In the genomic region with DNA sequence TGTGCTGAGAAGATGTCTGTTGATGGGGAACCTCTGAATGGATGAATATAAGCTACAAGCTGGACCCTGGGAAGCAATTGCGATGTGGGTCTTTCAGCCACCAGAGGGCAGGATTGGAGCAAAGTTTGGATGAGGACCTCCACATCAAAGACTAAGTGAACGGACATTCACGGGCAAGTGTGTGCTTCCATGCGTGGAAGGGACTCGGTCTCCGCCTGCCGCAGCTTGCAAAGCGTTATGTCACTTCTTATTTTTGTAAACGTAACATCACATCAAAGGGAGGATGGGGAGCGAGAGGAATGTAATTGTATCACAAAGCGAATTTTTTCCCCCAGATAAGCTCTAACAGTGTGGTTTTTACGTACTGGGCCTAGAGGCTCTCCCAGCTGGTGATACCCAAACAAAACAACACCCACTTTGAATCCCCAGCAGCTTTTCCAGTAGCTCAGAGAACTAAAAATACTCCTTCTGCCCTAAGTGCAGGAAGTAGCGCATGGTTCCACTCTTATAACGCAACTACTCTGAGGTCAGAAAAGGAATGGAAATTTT, we compare ENCODE assay signal across 8 cellular contexts.
DNase-seq lines count a peak whose midpoint lies in the region; ATAC-seq and TF ChIP-seq lines count a peak whose summit lies in the region.

No MANE protein-coding gene starts in this region.

- no peaks in the 10 kb centered on the region for H3K9me3 ChIP-seq in Karpas-422 (ENCODE audit: low read length)

- peak; percentile 90 to 96 for TF ChIP-seq CTCF in GM23338 (conservative IDR thresholded peaks at IDR 0.05; ENCODE audit: low read depth in 2 of 2)

- H3K4me1 Mint-ChIP-seq in GM23338, result peaks cover 6% of the 10 kb centered on the region
- H3K4me1 Mint-ChIP-seq in activated naive CD4-positive, alpha-beta T cell treated with anti-CD3 and anti-CD28 coated beads for 36 hours (ENCODE audit: low read depth), result peaks cover 3% of the 10 kb centered on the region

- 0 out of 3 replicates have a peak, but pooled peaks cover 5% of the 10 kb centered on the region for H3K36me3 Mint-ChIP-seq in GM23338 (ENCODE audit: low read depth)
- no peaks in the 10 kb centered on the region for H3K36me3 Mint-ChIP-seq in activated naive CD4-positive, alpha-beta T cell treated with anti-CD3 and anti-CD28 coated beads for 36 hours (ENCODE audit: low read depth)

- DNase-seq in EL (peak; percentile 85), GM23338 (ENCODE audit: low spot score) (peak; percentile 85), Karpas-422 (peak; percentile 92), SHP77 (lab: John Stamatoyannopoulos, UW) (peak; percentile 48 to 75), globus pallidus (ENCODE audit: low spot score) (peak; percentile 82), nucleus accumbens (lab: John Stamatoyannopoulos, UW) (peak in 52 of 56 donors; percentile 14 to 93 (median 62)), superior temporal gyrus (ENCODE audit: extremely low spot score) (peak; percentile 97)
- peak; percentile 90 for DNase-seq in activated naive CD4-positive, alpha-beta T cell treated with anti-CD3 and anti-CD28 coated beads for 36 hours

- intact Hi-C loops in activated naive CD4-positive, alpha-beta T cell treated with anti-CD3 and anti-CD28 coated beads for 36 hours (cut with micrococcal nuclease), result loop anchor here (1.0 kb wide), 11 partner anchors 130 to 825 kb away; partner anchors contain the start of genes CCDC186 and FHIP2A

- ATAC-seq in GM23338, result peak; percentile 76

- CTCF ChIA-PET in activated naive CD4-positive, alpha-beta T cell treated with anti-CD3 and anti-CD28 coated beads for 36 hours (lab: Charles Lee), result interaction anchor here (0.5 to 2.6 kb wide), 70 partner anchors 8 to 826 kb away, joined by 3 to 62 read pairs (median 5); partner anchors contain the start of gene FHIP2A

- no peaks in the 10 kb centered on the region for H3F3A ChIP-seq in GM23338 (replicated peaks; ENCODE audit: low read depth)

- H4K20me1 ChIP-seq in GM23338 (replicated peaks; ENCODE audit: insufficient read depth), result no peaks in the 10 kb centered on the region
- H4K20me1 ChIP-seq in Karpas-422 (ENCODE audit: insufficient read depth, low read depth, low read length), result no peaks in the 10 kb centered on the region

- H3K4me2 ChIP-seq in GM23338, result peak overlapping the region; percentile 80
- H3K4me2 ChIP-seq in Karpas-422 (ENCODE audit: low read depth, low read length, poor library complexity, severe bottlenecking), result peak overlapping the region; percentile 84

- H3K27me3 Mint-ChIP-seq in GM23338 (ENCODE audit: insufficient read depth, low read depth, poor library complexity), result peaks cover 9% of the 10 kb centered on the region
- no peaks in the 10 kb centered on the region for H3K27me3 Mint-ChIP-seq in activated naive CD4-positive, alpha-beta T cell treated with anti-CD3 and anti-CD28 coated beads for 36 hours (ENCODE audit: low read depth)

- H3K9ac ChIP-seq in Karpas-422 (ENCODE audit: low read length), result peak overlapping the region; percentile 68

- H3K27me3 ChIP-seq in GM23338 (ENCODE audit: insufficient read depth), result no peaks in the 10 kb centered on the region
- H3K27me3 ChIP-seq in Karpas-422 (ENCODE audit: low read length), result no peaks in the 10 kb centered on the region

- no peak overlapping the region for H3K27ac Mint-ChIP-seq in GM23338
- no peak overlapping the region for H3K27ac Mint-ChIP-seq in activated naive CD4-positive, alpha-beta T cell treated with anti-CD3 and anti-CD28 coated beads for 36 hours

- H3K4me1 ChIP-seq in GM23338 (ENCODE audit: insufficient read depth), result no peaks in the 10 kb centered on the region
- peaks cover 8% of the 10 kb centered on the region for H3K4me1 ChIP-seq in Karpas-422 (ENCODE audit: low read length)

- peak overlapping the region; percentile 67 for H2AFZ ChIP-seq in GM23338
- H2AFZ ChIP-seq in Karpas-422 (ENCODE audit: low read length), result peak overlapping the region; percentile 97

- H3K4me3 Mint-ChIP-seq in GM23338, result peak overlapping the region; percentile 76
- H3K4me3 Mint-ChIP-seq in activated naive CD4-positive, alpha-beta T cell treated with anti-CD3 and anti-CD28 coated beads for 36 hours, result peak overlapping the region; percentile 81

- H3K4me3 ChIP-seq in GM23338 (peak overlapping the region; percentile 69), Karpas-422 (ENCODE audit: low read length) (peak overlapping the region; percentile 69)

- H3K9me2 ChIP-seq in GM23338 (ENCODE audit: insufficient read depth), result no peaks in the 10 kb centered on the region
- no peaks in the 10 kb centered on the region for H3K9me2 ChIP-seq in Karpas-422 (replicated peaks; ENCODE audit: insufficient read depth, low read length)

- H3K79me2 ChIP-seq in GM23338 (replicated peaks; ENCODE audit: insufficient read depth) (no peaks in the 10 kb centered on the region), Karpas-422 (ENCODE audit: low read length) (no peaks in the 10 kb centered on the region)

- no peak overlapping the region for H3K27ac ChIP-seq in GM23338 (ENCODE audit: low read depth)
- no peak overlapping the region for H3K27ac ChIP-seq in Karpas-422 (ENCODE audit: low read length)

- H3K9me3 Mint-ChIP-seq in GM23338, result no peaks in the 10 kb centered on the region
- H3K9me3 Mint-ChIP-seq in activated naive CD4-positive, alpha-beta T cell treated with anti-CD3 and anti-CD28 coated beads for 36 hours, result no peaks in the 10 kb centered on the region

- H3K36me3 ChIP-seq in GM23338 (ENCODE audit: insufficient read depth) (no peaks in the 10 kb centered on the region), Karpas-422 (ENCODE audit: insufficient read depth, low read length) (no peaks in the 10 kb centered on the region)

TF ChIP-seq in GM23338, 12 proteins besides CTCF, POLR2A, EP300 and RAD21 (continues in another document):
- TF ChIP-seq CREB1 (CRISPR knock-in tag; IDR thresholded peaks at IDR 0.05; ENCODE audit: low read depth) (no peak), EZH2phosphoT487 (IDR thresholded peaks at IDR 0.05; ENCODE audit: unreplicated experiment) (no peak), ZNF114 (CRISPR knock-in tag; IDR thresholded peaks at IDR 0.05) (no peak), EZH2 (IDR thresholded peaks at IDR 0.05; ENCODE audit: low read depth, unreplicated experiment) (no peak), ZNF462 (CRISPR knock-in tag; IDR thresholded peaks at IDR 0.05) (no peak)
